In the genomic region with DNA sequence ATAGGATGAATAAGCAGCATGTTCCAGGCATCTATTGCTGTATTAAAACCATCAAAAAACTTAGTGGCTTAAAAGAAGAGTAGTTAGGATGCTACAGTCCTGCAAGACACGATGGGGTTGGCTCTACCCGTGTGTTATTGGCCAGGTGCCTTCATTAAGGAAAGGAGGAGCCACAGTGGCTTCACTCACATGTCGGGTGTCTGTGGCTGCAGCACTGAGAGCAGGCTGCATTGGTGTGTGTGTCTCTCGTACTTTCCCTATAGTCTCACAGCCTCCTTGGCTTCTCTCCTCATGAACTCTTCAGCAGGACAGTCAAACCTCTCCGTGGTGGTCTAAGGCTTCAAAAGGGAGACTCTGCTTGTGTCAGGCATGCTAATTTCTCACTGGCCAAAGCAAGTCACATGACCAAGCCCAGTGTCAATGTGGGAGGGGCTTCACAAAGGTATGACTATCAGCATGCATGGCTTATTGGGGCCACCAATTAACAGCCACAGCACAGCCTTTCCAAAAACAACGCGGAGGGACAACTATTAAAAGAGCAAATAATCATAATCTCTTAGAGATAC, we compare ENCODE assay signal across 26 cellular contexts.
"Had no signal": no experiment of that assay in that cellular context is flagged by ENCODE, and none has a peak within 500 bp of the region (broad histone marks: within the 10 kb centered on the region; RNA-seq: fewer than 3 reads in every experiment).

No MANE protein-coding gene starts in this region.

- H3K9me3 ChIP-seq: left ventricle myocardium inferior, pancreas, prostate gland, sigmoid colon, spleen, testis, thyroid gland, transverse colon, upper lobe of left lung, vagina had no signal

- H3K27me3 Mint-ChIP-seq: naive B cell; natural killer cell treated with Interleukin-12 subunit alpha and Interleukin-12 subunit beta and Interleukin-15 and Interleukin-18, amount 100 ng/mL, for 72 hours had no signal

- FAIRE-seq: pancreas, small intestine had no signal

- H3K27me3 ChIP-seq: pancreas, sigmoid colon, spleen, testis, thyroid gland, transverse colon, upper lobe of left lung, vagina had no signal

- ATAC-seq: pancreas; right cardiac atrium; stimulated activated effector memory CD8-positive, alpha-beta T cell treated with anti-CD3 and anti-CD28 coated beads, Interleukin-12 subunit alpha, Interleukin-12 subunit beta, amount 100 ng/mL, for 72 hours; stimulated activated naive CD8-positive, alpha-beta T cell treated with anti-CD3 and anti-CD28 coated beads, Interleukin-15, amount 100 ng/mL, for 72 hours had no signal

- H3K36me3 ChIP-seq: left ventricle myocardium inferior, pancreas, prostate gland, sigmoid colon, spleen, thyroid gland, transverse colon, upper lobe of left lung, vagina had no signal

- H3K36me3 Mint-ChIP-seq: mesothelial cell of epicardium; naive B cell; natural killer cell treated with Interleukin-12 subunit alpha and Interleukin-12 subunit beta and Interleukin-15 and Interleukin-18, amount 100 ng/mL, for 72 hours; stimulated activated effector memory CD8-positive, alpha-beta T cell treated with anti-CD3 and anti-CD28 coated beads, Interleukin-12 subunit alpha, Interleukin-12 subunit beta, amount 100 ng/mL, for 72 hours had no signal

- H3K4me3 Mint-ChIP-seq: mesothelial cell of epicardium; naive B cell; natural killer cell treated with Interleukin-12 subunit alpha and Interleukin-12 subunit beta and Interleukin-15 and Interleukin-18, amount 100 ng/mL, for 72 hours; stimulated activated effector memory CD8-positive, alpha-beta T cell treated with anti-CD3 and anti-CD28 coated beads, Interleukin-12 subunit alpha, Interleukin-12 subunit beta, amount 100 ng/mL, for 72 hours; stimulated activated naive CD8-positive, alpha-beta T cell treated with anti-CD3 and anti-CD28 coated beads, Interleukin-15, amount 100 ng/mL, for 72 hours had no signal

- DNase-seq: hypothalamus; islet precursor cell; left ventricle myocardium inferior; mesendoderm; naive B cell; nucleus accumbens; pancreas; posterior cingulate gyrus; retina; right cardiac atrium; sigmoid colon; small intestine; spleen; stimulated activated CD4-positive, alpha-beta T cell treated with anti-CD3 and anti-CD28 coated beads, Interleukin-4, amount 100 ng/mL, for 24 hours; stimulated activated naive CD4-positive, alpha-beta T cell treated with Interleukin-2 at 50 U/mL for 16 hours; stimulated activated naive CD8-positive, alpha-beta T cell treated with anti-CD3 and anti-CD28 coated beads, Interleukin-15, amount 100 ng/mL, for 72 hours; testis; thyroid gland; transverse colon; upper lobe of left lung had no signal

- H3K9me3 Mint-ChIP-seq: mesothelial cell of epicardium; natural killer cell treated with Interleukin-12 subunit alpha and Interleukin-12 subunit beta and Interleukin-15 and Interleukin-18, amount 100 ng/mL, for 72 hours had no signal

- H3K27ac Mint-ChIP-seq: mesothelial cell of epicardium; naive B cell; stimulated activated effector memory CD8-positive, alpha-beta T cell treated with anti-CD3 and anti-CD28 coated beads, Interleukin-12 subunit alpha, Interleukin-12 subunit beta, amount 100 ng/mL, for 72 hours; stimulated activated naive CD8-positive, alpha-beta T cell treated with anti-CD3 and anti-CD28 coated beads, Interleukin-15, amount 100 ng/mL, for 72 hours had no signal

- H3K4me1 ChIP-seq: left ventricle myocardium inferior, pancreas, prostate gland, sigmoid colon, testis, thyroid gland, transverse colon, upper lobe of left lung, vagina had no signal

- H3K27ac ChIP-seq: left ventricle myocardium inferior, pancreas, prostate gland, sigmoid colon, spleen, testis, thyroid gland, transverse colon, upper lobe of left lung, vagina had no signal

- H3K4me1 Mint-ChIP-seq: stimulated activated effector memory CD8-positive, alpha-beta T cell treated with anti-CD3 and anti-CD28 coated beads, Interleukin-12 subunit alpha, Interleukin-12 subunit beta, amount 100 ng/mL, for 72 hours; stimulated activated naive CD8-positive, alpha-beta T cell treated with anti-CD3 and anti-CD28 coated beads, Interleukin-15, amount 100 ng/mL, for 72 hours had no signal

- H3K4me3 ChIP-seq: left ventricle myocardium inferior, lung, pancreas, prostate gland, sigmoid colon, spleen, testis, thyroid gland, transverse colon, upper lobe of left lung, vagina had no signal
